11 cellular contexts compared by ENCODE assay signal in the genomic region with DNA sequence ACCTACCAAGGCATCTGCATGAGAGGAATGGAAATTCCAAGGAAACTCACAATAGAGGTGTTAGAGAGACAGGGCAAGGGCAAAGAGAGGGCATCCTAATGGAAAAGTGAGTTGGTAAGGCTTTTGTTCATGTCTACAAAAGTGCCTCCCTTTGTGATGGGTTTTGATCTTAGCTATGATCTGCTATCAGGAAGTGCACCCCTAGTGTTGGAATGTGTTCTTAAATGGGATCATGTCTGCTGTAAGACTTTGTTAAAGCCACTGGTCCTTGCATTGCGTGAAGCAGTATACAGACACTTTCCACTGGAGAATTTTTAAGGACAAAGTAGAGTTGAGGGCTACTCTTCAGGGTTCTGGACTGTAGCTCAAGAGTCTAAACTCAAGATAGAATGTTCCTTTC.
DNase-seq lines count a peak whose midpoint lies in the region; ATAC-seq, FAIRE-seq and TF ChIP-seq lines count a peak whose summit lies in the region.
"Had no signal": no experiment of that assay in that cellular context is flagged by ENCODE, and none has a peak within 500 bp of the region (broad histone marks: within the 10 kb centered on the region; RNA-seq: fewer than 3 reads in every experiment).

No MANE protein-coding gene starts in this region.

- peaks cover 4% of the 10 kb centered on the region for H3K23me2 ChIP-seq in H9 (ENCODE audit: insufficient read length, low read depth, low read length, poor library complexity, severe bottlenecking)

- no peak overlapping the region for H3K56ac ChIP-seq in H9 (ENCODE audit: insufficient read length, low read depth, low read length)

- H3K79me1 ChIP-seq in H9 (ENCODE audit: insufficient read depth, low read depth, low read length, poor library complexity, severe bottlenecking), result no peaks in the 10 kb centered on the region

- no peak overlapping the region for H2BK15ac ChIP-seq in H9 (ENCODE audit: low read depth, low read length)

- no peak for ATAC-seq in HG03565 (IDR thresholded peaks at IDR 0.05; ENCODE audit: unreplicated experiment)

- no peak overlapping the region for H3K18ac ChIP-seq in H9 (ENCODE audit: insufficient read length, low read depth, low read length)

- no peak overlapping the region for H4K91ac ChIP-seq in H9 (ENCODE audit: insufficient read length, low read depth, low read length)

- H4K8ac ChIP-seq in H9 (replicated peaks; ENCODE audit: insufficient read length, low read depth, low read length), result no peak overlapping the region

- H3K9me3 Mint-ChIP-seq in H9, result no peaks in the 10 kb centered on the region
- H3K9me3 Mint-ChIP-seq: activated naive CD8-positive, alpha-beta T cell treated with anti-CD3 and anti-CD28 coated beads for 36 hours had no signal

- H3K4ac ChIP-seq in H9 (ENCODE audit: low read depth, low read length), result no peak overlapping the region

- dilution Hi-C loops in keratinocyte (cut with MboI; ENCODE audit: extremely low pct_ligation_motif_present, low sequenced_read_pairs), result no loop called here

- H3K27ac Mint-ChIP-seq in H9, result peak overlapping the region in 1 of 3 experiments; percentile 62; a peak in 1 of 7 replicates
- H3K27ac Mint-ChIP-seq: activated naive CD8-positive, alpha-beta T cell treated with anti-CD3 and anti-CD28 coated beads for 36 hours had no signal

- H4K20me1 ChIP-seq in H9 (ENCODE audit: control insufficient read depth, insufficient read depth, insufficient read length) (no peaks in the 10 kb centered on the region), keratinocyte (ENCODE audit: control insufficient read depth, extremely low read depth, insufficient read depth, low read length) (no peaks in the 10 kb centered on the region)

- H3K27ac ChIP-seq in C4-2B, result no peak overlapping the region
- H3K27ac ChIP-seq in H9 (ENCODE audit: insufficient read length, low read depth, low read length), result no peak overlapping the region
- H3K27ac ChIP-seq in keratinocyte (ENCODE audit: control insufficient read depth, insufficient read depth, low read length), result no peak overlapping the region

- H3K4me3 Mint-ChIP-seq in H9, result no peak overlapping the region
- H3K4me3 Mint-ChIP-seq: activated naive CD8-positive, alpha-beta T cell treated with anti-CD3 and anti-CD28 coated beads for 36 hours had no signal

- no peaks in the 10 kb centered on the region for H3K36me3 ChIP-seq in keratinocyte (ENCODE audit: control insufficient read depth in 2 of 2, extremely low read depth in 1 of 2, insufficient read depth in 2 of 2, low read length in 2 of 2)
- H3K36me3 ChIP-seq: tibial artery had no signal

- no peak overlapping the region for H2BK20ac ChIP-seq in H9 (ENCODE audit: low read depth, low read length, poor library complexity, severe bottlenecking)

- no peak overlapping the region for H3T11ph ChIP-seq in H9 (ENCODE audit: low read length)

- H3K79me2 ChIP-seq in H9 (ENCODE audit: insufficient read depth, low read length) (no peaks in the 10 kb centered on the region), keratinocyte (ENCODE audit: control insufficient read depth, insufficient read depth, low read length) (no peaks in the 10 kb centered on the region)

- H3K9ac ChIP-seq in H9 (ENCODE audit: extremely low read depth, insufficient read length, low read length) (no peak overlapping the region), keratinocyte (ENCODE audit: control insufficient read depth, extremely low read depth, insufficient read depth, low read length) (no peak overlapping the region)

- H3K36me3 Mint-ChIP-seq in H9 (ENCODE audit: insufficient read depth in 1 of 3, low read depth in 3 of 3), result peaks cover 0 to 4% (median 2%) of the 10 kb centered on the region in 3 experiments; a peak in 2 of 7 replicates

- H3K9me3 ChIP-seq in H9 (ENCODE audit: control insufficient read depth, low read depth, low read length) (no peaks in the 10 kb centered on the region), keratinocyte (ENCODE audit: control insufficient read depth, low read depth, low read length) (no peaks in the 10 kb centered on the region)
- H3K9me3 ChIP-seq: tibial artery had no signal

- DNase-seq in H9, result no peak
- DNase-seq in RPMI8226, result peak; percentile 4
- DNase-seq in keratinocyte (ENCODE audit: low read depth, low spot score), result no peak
- no peak for DNase-seq in COR-L47 (lab: John Stamatoyannopoulos, UW)
- no peak for DNase-seq in dedifferentiated amniotic fluid mesenchymal stem cell (ENCODE audit: extremely low spot score)
- no peak for DNase-seq in activated CD4-positive, alpha-beta T cell treated with anti-CD3 and anti-CD28 coated beads, Interleukin-2, amount 50 U/mL, for 4 hours
- DNase-seq: activated naive CD8-positive, alpha-beta T cell treated with anti-CD3 and anti-CD28 coated beads for 36 hours; tibial artery had no signal

- H3K9me1 ChIP-seq in keratinocyte (ENCODE audit: control insufficient read depth, extremely low read depth, insufficient read depth, low read length), result no peaks in the 10 kb centered on the region

- H3K27me3 ChIP-seq in H9 (ENCODE audit: insufficient read depth, low read length) (no peaks in the 10 kb centered on the region), keratinocyte (ENCODE audit: control insufficient read depth, extremely low read depth, insufficient read depth, low read length) (no peaks in the 10 kb centered on the region)
- H3K27me3 ChIP-seq: tibial artery had no signal

- H3K4me1 ChIP-seq in H9 (ENCODE audit: insufficient read depth, low read length) (peaks cover 2% of the 10 kb centered on the region; the same call in 1 of the 2 replicates), keratinocyte (ENCODE audit: control insufficient read depth, extremely low read depth, insufficient read depth, low read length) (peaks cover 2% of the 10 kb centered on the region)

- no peak overlapping the region for H3K23ac ChIP-seq in H9 (ENCODE audit: insufficient read length, low read depth, low read length)

- H3K4me3 ChIP-seq in keratinocyte (ENCODE audit: control insufficient read depth in 2 of 3, extremely low read depth in 1 of 3, insufficient read depth in 2 of 3, low read depth in 1 of 3, low read length in 3 of 3), result no peak overlapping the region
- H3K4me3 ChIP-seq: tibial artery had no signal

- no peak overlapping the region for H4K5ac ChIP-seq in H9 (ENCODE audit: insufficient read length, low read depth, low read length)

- H2BK5ac ChIP-seq in H9 (ENCODE audit: insufficient read length, low read length), result no peak overlapping the region

- no peak overlapping the region for H3K14ac ChIP-seq in H9 (ENCODE audit: insufficient read depth, low read length)

- H2AFZ ChIP-seq in H9 (ENCODE audit: low read length), result no peak overlapping the region
- H2AFZ ChIP-seq in keratinocyte (ENCODE audit: control insufficient read depth, low read length), result no peak overlapping the region

- H3K27me3 Mint-ChIP-seq in H9 (ENCODE audit: low read depth), result no peaks in the 10 kb centered on the region
- H3K27me3 Mint-ChIP-seq: activated naive CD8-positive, alpha-beta T cell treated with anti-CD3 and anti-CD28 coated beads for 36 hours had no signal

- no peak overlapping the region for H2BK120ac ChIP-seq in H9 (ENCODE audit: low read depth, low read length, poor library complexity, severe bottlenecking)

- TF ChIP-seq CTCF in C4-2B (conservative IDR thresholded peaks at IDR 0.05) (peak; percentile 44), H9 (conservative IDR thresholded peaks at IDR 0.05) (peak; percentile 64), keratinocyte (optimal IDR thresholded peaks at IDR 0.05 in 1 of 3, IDR thresholded peaks at IDR 0.05 in 1 of 3, conservative IDR thresholded peaks at IDR 0.05 in 1 of 3; ENCODE audit: extremely low read depth in 1 of 3, insufficient read depth in 2 of 3, low read length in 3 of 3) (peak; percentile 31 to 52 (median 39))

- H3K4me2 ChIP-seq in H9 (ENCODE audit: insufficient read depth, insufficient read length, low read length) (no peak overlapping the region), keratinocyte (ENCODE audit: control insufficient read depth, extremely low read depth, insufficient read depth, low read depth, low read length) (no peak overlapping the region)

- no peak overlapping the region for H2BK12ac ChIP-seq in H9 (ENCODE audit: insufficient read length, low read depth, low read length)

- H3K4me1 Mint-ChIP-seq in H9, result peaks cover 39 to 47% of the 10 kb centered on the region in 2 experiments

- FAIRE-seq in keratinocyte (lab: Jason Lieb, UNC), result peak; percentile 57
- FAIRE-seq: TTC549 had no signal

- WGBS in H9 (ENCODE audit: extremely low coverage, insufficient read length, low lambda C conversion rate), result no CpG with 5 or more reads among the region's 1 CpG

- no peak overlapping the region for H2AK5ac ChIP-seq in H9 (ENCODE audit: insufficient read length, low read length)
